25 cellular contexts compared by ENCODE assay signal in the genomic region with DNA sequence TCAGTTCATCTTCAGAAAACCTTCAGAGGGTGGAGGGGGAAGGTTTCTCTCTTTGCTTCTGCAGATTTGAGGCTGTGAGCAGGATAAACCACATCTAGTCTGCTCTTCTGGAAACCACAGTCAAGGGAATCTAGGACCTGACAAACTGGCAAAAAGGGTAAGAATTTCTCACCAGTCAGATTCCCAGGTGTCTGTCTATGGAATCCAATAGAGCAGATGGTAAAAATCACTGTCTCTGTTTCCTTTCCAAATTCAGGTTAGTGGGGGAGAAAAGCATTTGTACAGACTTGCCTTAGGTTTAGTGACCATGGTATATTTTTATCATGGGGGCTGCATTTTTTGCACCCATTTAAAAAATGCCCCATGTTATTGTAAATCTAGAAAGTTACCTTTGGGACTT.
"Had no signal": no experiment of that assay in that cellular context is flagged by ENCODE, and none has a peak within 500 bp of the region (broad histone marks: within the 10 kb centered on the region; RNA-seq: fewer than 3 reads in every experiment).

No MANE protein-coding gene starts in this region.

- H3K27ac ChIP-seq: brain microvascular endothelial cell, colonic mucosa had no signal

- H3K27ac Mint-ChIP-seq: activated CD4-positive, alpha-beta memory T cell treated with anti-CD3 and anti-CD28 coated beads for 36 hours; activated CD4-positive, alpha-beta T cell treated with anti-CD3 and anti-CD28 coated beads for 36 hours; activated CD4-positive, alpha-beta T cell treated with anti-CD3 and anti-CD28 coated beads, Interleukin-2, amount 10 ng/mL, durations not matched to agents 24 days and 14 days; activated CD8-positive, alpha-beta memory T cell treated with anti-CD3 and anti-CD28 coated beads, Interleukin-2, amount 10 ng/mL, durations not matched to agents 7 days and 5 days; activated CD8-positive, alpha-beta T cell treated with anti-CD3 and anti-CD28 coated beads, Interleukin-2, amount 10 ng/mL, durations not matched to agents 7 days and 5 days; activated naive CD4-positive, alpha-beta T cell treated with anti-CD3 and anti-CD28 coated beads for 36 hours; activated naive CD8-positive, alpha-beta T cell treated with anti-CD3 and anti-CD28 coated beads, Interleukin-2, amount 10 ng/mL, durations not matched to agents 7 days and 5 days; activated T-helper 1 cell treated with anti-CD3 and anti-CD28 coated beads, Interleukin-12 subunit alpha, Interleukin-12 subunit beta, Interleukin-2, Interleukin-4 antibody, amounts not matched to agents 30 ng/mL and 10 ng/mL and 1 ng/mL, durations not matched to agents 14 hours and 24 hours and 36 hours; activated T-helper 2 cell treated with anti-CD3 and anti-CD28 coated beads, Interferon-gamma antibody, Interleukin-2, Interleukin-4, amounts not matched to agents 10 μg/mL and 5 μg/mL and 100 μg/mL, durations not matched to agents 14 hours and 24 hours and 36 hours had no signal

- H3K4me1 Mint-ChIP-seq: activated CD4-positive, alpha-beta T cell treated with anti-CD3 and anti-CD28 coated beads for 36 hours; activated CD4-positive, alpha-beta T cell treated with anti-CD3 and anti-CD28 coated beads, Interleukin-2, amount 10 ng/mL, durations not matched to agents 24 days and 14 days; activated CD8-positive, alpha-beta memory T cell treated with anti-CD3 and anti-CD28 coated beads, Interleukin-2, amount 10 ng/mL, durations not matched to agents 7 days and 5 days; activated naive CD4-positive, alpha-beta T cell treated with anti-CD3 and anti-CD28 coated beads, Interleukin-2, amount 50 U/mL, for 24 hours; activated naive CD8-positive, alpha-beta T cell treated with anti-CD3 and anti-CD28 coated beads, Interleukin-2, amount 10 ng/mL, durations not matched to agents 7 days and 5 days; central memory CD8-positive, alpha-beta T cell had no signal

- H3K4me3 Mint-ChIP-seq: activated CD4-positive, alpha-beta memory T cell treated with anti-CD3 and anti-CD28 coated beads for 36 hours; activated CD4-positive, alpha-beta T cell treated with anti-CD3 and anti-CD28 coated beads for 36 hours; activated CD4-positive, alpha-beta T cell treated with anti-CD3 and anti-CD28 coated beads, Interleukin-2, amount 10 ng/mL, durations not matched to agents 24 days and 14 days; activated CD8-positive, alpha-beta memory T cell treated with anti-CD3 and anti-CD28 coated beads, Interleukin-2, amount 10 ng/mL, durations not matched to agents 7 days and 5 days; activated CD8-positive, alpha-beta T cell treated with anti-CD3 and anti-CD28 coated beads, Interleukin-2, amount 10 ng/mL, durations not matched to agents 7 days and 5 days; activated naive CD4-positive, alpha-beta T cell treated with anti-CD3 and anti-CD28 coated beads for 36 hours; activated naive CD4-positive, alpha-beta T cell treated with anti-CD3 and anti-CD28 coated beads, Interleukin-2, amount 50 U/mL, for 24 hours; activated naive CD8-positive, alpha-beta T cell treated with anti-CD3 and anti-CD28 coated beads, Interleukin-2, amount 10 ng/mL, durations not matched to agents 7 days and 5 days; activated T-helper 1 cell treated with anti-CD3 and anti-CD28 coated beads, Interleukin-12 subunit alpha, Interleukin-12 subunit beta, Interleukin-2, Interleukin-4 antibody, amounts not matched to agents 30 ng/mL and 10 ng/mL and 1 ng/mL, durations not matched to agents 14 hours and 24 hours and 36 hours; central memory CD8-positive, alpha-beta T cell had no signal

- H3K4me3 ChIP-seq: colonic mucosa had no signal

- H3K9me3 ChIP-seq: colonic mucosa had no signal

- H3K9me3 Mint-ChIP-seq: activated naive CD4-positive, alpha-beta T cell treated with anti-CD3 and anti-CD28 coated beads, Interleukin-2, amount 50 U/mL, for 24 hours; activated naive CD8-positive, alpha-beta T cell treated with anti-CD3 and anti-CD28 coated beads, Interleukin-2, amount 10 ng/mL, durations not matched to agents 7 days and 5 days; central memory CD8-positive, alpha-beta T cell had no signal

- ATAC-seq: activated CD4-positive, alpha-beta T cell treated with anti-CD3 and anti-CD28 coated beads for 36 hours; activated CD8-positive, alpha-beta memory T cell treated with anti-CD3 and anti-CD28 coated beads, Interleukin-2, amount 10 ng/mL, durations not matched to agents 7 days and 5 days; activated CD8-positive, alpha-beta T cell treated with anti-CD3 and anti-CD28 coated beads, Interleukin-2, amount 10 ng/mL, durations not matched to agents 7 days and 5 days; esophagus mucosa had no signal

- H3K36me3 ChIP-seq: brain microvascular endothelial cell, colonic mucosa had no signal

- H3K4me1 ChIP-seq: colonic mucosa had no signal

- H3K27me3 ChIP-seq: brain microvascular endothelial cell, colonic mucosa had no signal

- DNase-seq: activated CD4-positive, alpha-beta memory T cell treated with anti-CD3 and anti-CD28 coated beads for 36 hours; activated CD4-positive, alpha-beta T cell treated with anti-CD3 and anti-CD28 coated beads for 36 hours; activated CD4-positive, alpha-beta T cell treated with anti-CD3 and anti-CD28 coated beads, Interleukin-2, amount 10 ng/mL, durations not matched to agents 24 days and 14 days; activated CD4-positive, CD25-positive, alpha-beta regulatory T cell; activated CD4-positive, CD25-positive, alpha-beta regulatory T cell treated with anti-CD3 and anti-CD28 coated beads, Interleukin-2, amount 50 U/mL, for 72 hours; activated CD8-positive, alpha-beta memory T cell treated with anti-CD3 and anti-CD28 coated beads, Interleukin-2, amount 10 ng/mL, durations not matched to agents 7 days and 5 days; activated CD8-positive, alpha-beta memory T cell treated with anti-CD3 and anti-CD28 coated beads, Interleukin-2, amount 50 U/mL, for 4 hours; activated CD8-positive, alpha-beta T cell treated with anti-CD3 and anti-CD28 coated beads, Interleukin-2, amount 10 ng/mL, durations not matched to agents 7 days and 5 days; activated effector memory CD4-positive, alpha-beta T cell treated with anti-CD3 and anti-CD28 coated beads, Interleukin-2, amount 50 U/mL, for 16 hours; activated naive CD4-positive, alpha-beta T cell treated with anti-CD3 and anti-CD28 coated beads for 36 hours; activated naive CD8-positive, alpha-beta T cell treated with anti-CD3 and anti-CD28 coated beads, Interleukin-2, amount 10 ng/mL, durations not matched to agents 7 days and 5 days; activated T-cell treated with anti-CD3 and anti-CD28 coated beads, Interleukin-2, amount 50 U/mL, for 1 hour; activated T-cell treated with anti-CD3 and anti-CD28 coated beads, Interleukin-2, amount 50 U/mL, for 48 hours; brain microvascular endothelial cell; colonic mucosa; effector CD8-positive, alpha-beta T cell; foreskin fibroblast; head of caudate nucleus; T-helper 1 cell; T-helper 2 cell had no signal

- H3K27me3 Mint-ChIP-seq: activated CD4-positive, alpha-beta memory T cell treated with anti-CD3 and anti-CD28 coated beads for 36 hours; activated CD4-positive, alpha-beta T cell treated with anti-CD3 and anti-CD28 coated beads for 36 hours; activated CD4-positive, alpha-beta T cell treated with anti-CD3 and anti-CD28 coated beads, Interleukin-2, amount 10 ng/mL, durations not matched to agents 24 days and 14 days; activated CD8-positive, alpha-beta memory T cell treated with anti-CD3 and anti-CD28 coated beads, Interleukin-2, amount 10 ng/mL, durations not matched to agents 7 days and 5 days; activated naive CD4-positive, alpha-beta T cell treated with anti-CD3 and anti-CD28 coated beads, Interleukin-2, amount 50 U/mL, for 24 hours; activated naive CD8-positive, alpha-beta T cell treated with anti-CD3 and anti-CD28 coated beads, Interleukin-2, amount 10 ng/mL, durations not matched to agents 7 days and 5 days; central memory CD8-positive, alpha-beta T cell had no signal
